ENCODE assay signal across 8 cellular contexts in the genomic region with DNA sequence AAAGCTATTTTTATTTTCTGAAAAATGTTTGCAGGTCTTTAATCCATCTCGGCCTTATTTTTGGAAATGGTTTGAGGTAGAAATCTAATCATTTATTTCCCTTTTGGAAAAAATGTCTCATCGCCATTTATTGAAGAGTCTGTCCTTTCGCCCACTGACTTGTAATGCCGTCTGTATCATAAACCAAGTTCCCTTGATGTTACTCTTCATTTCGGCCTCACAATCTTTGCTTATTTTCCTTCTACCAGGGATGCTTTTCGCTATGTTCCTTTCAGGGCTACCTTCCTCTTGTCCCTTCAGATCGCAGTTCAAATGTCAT. TPM values are rescaled to one million over a fixed set of nuclear protein-coding genes. Genes with fewer than 3 reads are reported as not detected.
A peak's percentile ranks its signal among the peaks of the same experiment; 100 is the strongest.
DNase-seq lines count a peak whose midpoint lies in the region; ATAC-seq and TF ChIP-seq lines count a peak whose summit lies in the region.

No MANE protein-coding gene starts in this region.

- no peak for ATAC-seq in heart right ventricle
- no peak for ATAC-seq in Right ventricle myocardium inferior
- no peak for ATAC-seq in mucosa of descending colon
- ATAC-seq in aorta (ENCODE audit: low FRiP score), result no peak
- ATAC-seq in GM21619 (IDR thresholded peaks at IDR 0.05; ENCODE audit: unreplicated experiment), result no peak

- H3K9ac ChIP-seq in colonic mucosa (ENCODE audit: low read depth in 2 of 2, low read length in 2 of 2), result peak overlapping the region; percentile 77 to 94

- H3K27ac ChIP-seq in heart right ventricle, result peak overlapping the region; percentile 59 to 98 (median 92)
- H3K27ac ChIP-seq in colonic mucosa, result peak overlapping the region; percentile 90
- H3K27ac ChIP-seq in aorta (ENCODE audit: low read depth in 1 of 2, low read length in 2 of 2), result peak overlapping the region; percentile 78 to 94

- intact Hi-C loops in heart right ventricle (cut with DNase I), result loop anchor here in 5 of 10 donors (2.0 to 10.0 kb wide), 4 partner anchors 74 to 152 kb away; a partner anchor contains a TSS
- intact Hi-C loops in Right ventricle myocardium inferior (cut with DNase I), result loop anchor here (5.0 kb wide), 1 partner anchor 97 kb away; a partner anchor contains a TSS
- intact Hi-C loops in colonic mucosa (cut with DNase I), result loop anchor here (2.0 kb wide), 1 partner anchor 96 kb away; no protein-coding TSS in a partner anchor
- intact Hi-C loops in mucosa of descending colon (cut with DNase I, micrococcal nuclease), result loop anchor here in 1 of 2 donors (10.0 kb wide), 1 partner anchor 94 kb away; a partner anchor contains a TSS
- intact Hi-C loops in aorta (cut with DNase I), result loop anchor here (2.0 to 5.0 kb wide), 3 partner anchors 97 to 154 kb away; a partner anchor contains a TSS

- peaks cover 0 to 44% (median 39%) of the 10 kb centered on the region in 9 donors for H3K4me1 ChIP-seq in heart right ventricle
- peaks cover 4% of the 10 kb centered on the region for H3K4me1 ChIP-seq in colonic mucosa
- H3K4me1 ChIP-seq in mucosa of descending colon (ENCODE audit: low read depth), result peaks cover 18% of the 10 kb centered on the region
- H3K4me1 ChIP-seq in aorta (ENCODE audit: control insufficient read depth in 1 of 2, insufficient read depth in 2 of 2, low read length in 2 of 2), result peaks cover 2 to 6% of the 10 kb centered on the region in 2 donors

- no peak for DNase-seq in heart right ventricle
- no peak for DNase-seq in Right ventricle myocardium inferior (ENCODE audit: missing footprints)
- DNase-seq in colonic mucosa, result no peak
- DNase-seq in mucosa of descending colon, result no peak
- DNase-seq in aorta, result no peak
- no peak for DNase-seq in AG08396 (ENCODE audit: low spot score)
- DNase-seq in GM10248 (ENCODE audit: extremely low spot score), result no peak

- H3K4me3 ChIP-seq in heart right ventricle (peak overlapping the region in 9 of 10 donors; percentile 59 to 97 (median 89)), colonic mucosa (peak overlapping the region; percentile 78), mucosa of descending colon (peak overlapping the region; percentile 100), aorta (ENCODE audit: low read length in 2 of 2) (peak overlapping the region; percentile 22 to 94)

- CTCF ChIA-PET in GM10248 (lab: Yijun Ruan, JAX), result interaction anchor here (1.3 to 3.1 kb wide), 5 partner anchors 17 to 178 kb away, joined by 3 to 12 read pairs (median 5); no protein-coding TSS in a partner anchor

- peaks cover 0 to 2% (median 0%) of the 10 kb centered on the region in 7 donors for H3K27me3 ChIP-seq in heart right ventricle
- H3K27me3 ChIP-seq in colonic mucosa, result no peaks in the 10 kb centered on the region
- no peaks in the 10 kb centered on the region for H3K27me3 ChIP-seq in aorta (ENCODE audit: control insufficient read depth in 1 of 2, insufficient read depth in 2 of 2, low read length in 1 of 2)

- 34 to 35% methylated on average over 7 of the region's 7 CpGs for WGBS in heart right ventricle, 2 donors
- WGBS in aorta, 2 donors, result 26 to 33% methylated on average over 7 of the region's 7 CpGs

- POLR2A ChIA-PET in GM10248 (lab: Yijun Ruan, JAX), result no interaction called here

- TF ChIP-seq CTCF in heart right ventricle (IDR thresholded peaks at IDR 0.05), result no peak
- no peak for TF ChIP-seq CTCF in colonic mucosa (IDR thresholded peaks at IDR 0.05)
- TF ChIP-seq CTCF in mucosa of descending colon (IDR thresholded peaks at IDR 0.05), result no peak
- no peak for TF ChIP-seq CTCF in GM10248 (IDR thresholded peaks at IDR 0.05; ENCODE audit: control extremely low read depth, extremely low read depth, low read depth, missing control alignments)

- H3K36me3 ChIP-seq in heart right ventricle, result no peaks in the 10 kb centered on the region
- H3K36me3 ChIP-seq in colonic mucosa, result no peaks in the 10 kb centered on the region
- no peaks in the 10 kb centered on the region for H3K36me3 ChIP-seq in mucosa of descending colon (ENCODE audit: low read depth)
- H3K36me3 ChIP-seq in aorta (ENCODE audit: control insufficient read depth in 1 of 2, insufficient read depth in 2 of 2, low read length in 1 of 2), result no peaks in the 10 kb centered on the region

- H3K9me3 ChIP-seq in heart right ventricle (no peaks in the 10 kb centered on the region), colonic mucosa (no peaks in the 10 kb centered on the region), mucosa of descending colon (no peaks in the 10 kb centered on the region), aorta (ENCODE audit: control insufficient read depth, low read length) (no peaks in the 10 kb centered on the region)

RNA-seq across cellular contexts. Expression of a gene that starts 0.4 kb away (rescaled TPM):
- total RNA-seq in heart right ventricle (10 to 100 TPM; 10.2 to 17.3 (median 12.6) TPM), Right ventricle myocardium inferior (12.7 TPM), colonic mucosa (10 to 100 TPM; 11.5 to 21.0 TPM), mucosa of descending colon (10 to 100 TPM; 11.0 to 21.8 (median 12.2) TPM), aorta (10 to 100 TPM; 20.0 to 25.1 TPM)
- polyA plus RNA-seq in heart right ventricle (1 to 10 TPM; 3.8 to 4.0 TPM), aorta (1 to 10 TPM; 3.1 to 5.9 TPM)
